ENCODE assay signal across 8 cellular contexts in genomic region chr18:33751613-33752221, GRCh38.
DNase-seq lines count a peak whose midpoint lies in the region; ATAC-seq, FAIRE-seq and TF ChIP-seq lines count a peak whose summit lies in the region.

No MANE protein-coding gene starts in this region.

- H3K4me1 Mint-ChIP-seq in GM23338 = peaks cover 23% of the 10 kb centered on the region
- H3K4me1 Mint-ChIP-seq in CD8-positive, alpha-beta memory T cell = no peaks in the 10 kb centered on the region

- H3K27me3 Mint-ChIP-seq in GM23338 (ENCODE audit: insufficient read depth, low read depth, poor library complexity) = no peaks in the 10 kb centered on the region
- H3K27me3 Mint-ChIP-seq in CD8-positive, alpha-beta memory T cell = no peaks in the 10 kb centered on the region

- H3K4me2 ChIP-seq in GM23338 = no peak overlapping the region

- H4K20me1 ChIP-seq in GM23338 (replicated peaks; ENCODE audit: insufficient read depth) = no peaks in the 10 kb centered on the region

- no peaks in the 10 kb centered on the region for H3K9me3 Mint-ChIP-seq in GM23338
- peaks cover 0 to 21% (median 2%) of the 10 kb centered on the region in 5 donors for H3K9me3 Mint-ChIP-seq in CD8-positive, alpha-beta memory T cell

- DNase-seq in GM23338 (ENCODE audit: low spot score) (peak; percentile 69), OCI-M1 (lab: John Stamatoyannopoulos, UW) (peak; percentile 69), foreskin fibroblast (peak; percentile 4 to 60), SIG-M5 (lab: John Stamatoyannopoulos, UW) (no peak), H7 (no peak)
- DNase-seq in CD8-positive, alpha-beta memory T cell = no peak

- H3K4me3 Mint-ChIP-seq in GM23338 = no peak overlapping the region
- no peak overlapping the region for H3K4me3 Mint-ChIP-seq in CD8-positive, alpha-beta memory T cell

- H3K36me3 ChIP-seq in GM23338 (ENCODE audit: insufficient read depth) (no peaks in the 10 kb centered on the region), H7 (replicated peaks; ENCODE audit: control insufficient read depth, insufficient read depth, low read length) (no peaks in the 10 kb centered on the region)
- H3K36me3 ChIP-seq in CD8-positive, alpha-beta memory T cell (ENCODE audit: insufficient read depth, low read length) = no peaks in the 10 kb centered on the region

- H3K4me3 ChIP-seq in GM23338 = no peak overlapping the region
- H3K4me3 ChIP-seq in foreskin fibroblast (ENCODE audit: low read depth in 1 of 2, low read length in 2 of 2) = no peak overlapping the region
- H3K4me3 ChIP-seq in CD8-positive, alpha-beta memory T cell (ENCODE audit: low read length) = no peak overlapping the region
- no peak overlapping the region for H3K4me3 ChIP-seq in H7 (ENCODE audit: insufficient read depth, low read depth, low read length)

- H3K27ac ChIP-seq in GM23338 (ENCODE audit: low read depth) = no peak overlapping the region
- no peak overlapping the region for H3K27ac ChIP-seq in CD8-positive, alpha-beta memory T cell (ENCODE audit: low read depth, low read length)

- no peaks in the 10 kb centered on the region for H3F3A ChIP-seq in GM23338 (replicated peaks; ENCODE audit: low read depth)

- H3K9me2 ChIP-seq in GM23338 (ENCODE audit: insufficient read depth) = no peaks in the 10 kb centered on the region

- H3K36me3 Mint-ChIP-seq in GM23338 (ENCODE audit: low read depth) = no peaks in the 10 kb centered on the region
- H3K36me3 Mint-ChIP-seq in CD8-positive, alpha-beta memory T cell = no peaks in the 10 kb centered on the region

- TF ChIP-seq CTCF in GM23338 (conservative IDR thresholded peaks at IDR 0.05; ENCODE audit: low read depth in 2 of 2) = peak; percentile 54 to 79
- TF ChIP-seq CTCF in foreskin fibroblast (IDR thresholded peaks at IDR 0.05; ENCODE audit: low read depth, low read length) = peak; percentile 51

- peaks cover 12% of the 10 kb centered on the region; the same call in 1 of the 2 replicates for H3K4me1 ChIP-seq in GM23338 (ENCODE audit: insufficient read depth)
- no peaks in the 10 kb centered on the region for H3K4me1 ChIP-seq in CD8-positive, alpha-beta memory T cell (ENCODE audit: insufficient read depth, low read length)

- H3K27ac Mint-ChIP-seq in GM23338 = no peak overlapping the region
- H3K27ac Mint-ChIP-seq in CD8-positive, alpha-beta memory T cell = no peak overlapping the region

- ATAC-seq in GM23338 = no peak
- ATAC-seq in HG03439 (IDR thresholded peaks at IDR 0.05; ENCODE audit: unreplicated experiment) = no peak

- no peak overlapping the region for H2AFZ ChIP-seq in GM23338

- CTCF ChIA-PET in CD8-positive, alpha-beta memory T cell (lab: Charles Lee) = no interaction called here

- no peaks in the 10 kb centered on the region for H3K27me3 ChIP-seq in GM23338 (ENCODE audit: insufficient read depth)
- H3K27me3 ChIP-seq in CD8-positive, alpha-beta memory T cell (ENCODE audit: insufficient read depth, low read length, poor library complexity, severe bottlenecking) = no peaks in the 10 kb centered on the region
- H3K27me3 ChIP-seq in H7 (ENCODE audit: control insufficient read depth, insufficient read depth, low read length) = no peaks in the 10 kb centered on the region

- H3K9me3 ChIP-seq in CD8-positive, alpha-beta memory T cell (ENCODE audit: low read length) = no peaks in the 10 kb centered on the region

- POLR2A ChIA-PET in CD8-positive, alpha-beta memory T cell (lab: Charles Lee) = no interaction called here

- H3K79me2 ChIP-seq in GM23338 (replicated peaks; ENCODE audit: insufficient read depth) = no peaks in the 10 kb centered on the region

- peak; percentile 93 for FAIRE-seq in A204.1 (lab: Jason Lieb, UNC)

TF ChIP-seq in GM23338, 12 proteins besides CTCF, POLR2A, EP300 and RAD21:
- TF ChIP-seq STAT1 (IDR thresholded peaks at IDR 0.05; ENCODE audit: unreplicated experiment) (no peak), REST (IDR thresholded peaks at IDR 0.05; ENCODE audit: unreplicated experiment) (no peak), EZH2 (IDR thresholded peaks at IDR 0.05; ENCODE audit: low read depth, unreplicated experiment) (no peak)

Comparison
In these comparisons a context has a peak if more than half of its experiments do, and no peak if none do; other contexts are left out.
1. DNase-seq: peak in GM23338 (single experiment), OCI-M1 (single experiment) and foreskin fibroblast (2 of 2); none in SIG-M5 (single experiment), CD8-positive, alpha-beta memory T cell (0 of 5) and H7 (single experiment).